Comparison of ENCODE assay signal across 1 cellular context in genomic region chr7:139743967-139744767, GRCh38.
TF ChIP-seq lines count a peak whose summit lies in the region.

No MANE protein-coding gene starts in this region.

TF ChIP-seq in K562, 482 proteins besides CTCF, POLR2A, EP300 and RAD21:
- peak; percentile 60 for TF ChIP-seq RBM25 (IDR thresholded peaks at IDR 0.05; ENCODE audit: low read depth, low read length, severe bottlenecking)
- TF ChIP-seq, protein P1, sequence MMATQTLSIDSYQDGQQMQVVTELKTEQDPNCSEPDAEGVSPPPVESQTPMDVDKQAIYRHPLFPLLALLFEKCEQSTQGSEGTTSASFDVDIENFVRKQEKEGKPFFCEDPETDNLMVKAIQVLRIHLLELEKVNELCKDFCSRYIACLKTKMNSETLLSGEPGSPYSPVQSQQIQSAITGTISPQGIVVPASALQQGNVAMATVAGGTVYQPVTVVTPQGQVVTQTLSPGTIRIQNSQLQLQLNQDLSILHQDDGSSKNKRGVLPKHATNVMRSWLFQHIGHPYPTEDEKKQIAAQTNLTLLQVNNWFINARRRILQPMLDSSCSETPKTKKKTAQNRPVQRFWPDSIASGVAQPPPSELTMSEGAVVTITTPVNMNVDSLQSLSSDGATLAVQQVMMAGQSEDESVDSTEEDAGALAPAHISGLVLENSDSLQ (IDR thresholded peaks at IDR 0.05): peak; percentile 61
- TF ChIP-seq, protein P2, sequence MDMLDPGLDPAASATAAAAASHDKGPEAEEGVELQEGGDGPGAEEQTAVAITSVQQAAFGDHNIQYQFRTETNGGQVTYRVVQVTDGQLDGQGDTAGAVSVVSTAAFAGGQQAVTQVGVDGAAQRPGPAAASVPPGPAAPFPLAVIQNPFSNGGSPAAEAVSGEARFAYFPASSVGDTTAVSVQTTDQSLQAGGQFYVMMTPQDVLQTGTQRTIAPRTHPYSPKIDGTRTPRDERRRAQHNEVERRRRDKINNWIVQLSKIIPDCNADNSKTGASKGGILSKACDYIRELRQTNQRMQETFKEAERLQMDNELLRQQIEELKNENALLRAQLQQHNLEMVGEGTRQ (CRISPR knock-in tag; IDR thresholded peaks at IDR 0.05): 0 out of 2 replicates have a peak, but pooled peaks have one; percentile 16
- no peak for TF ChIP-seq NUFIP1 (IDR thresholded peaks at IDR 0.05; ENCODE audit: partially characterized antibody)
